18 cellular contexts compared by ENCODE assay signal in genomic region chr12:86826051-86826450, GRCh38.
"Had no signal": no experiment of that assay in that cellular context is flagged by ENCODE, and none has a peak within 500 bp of the region (broad histone marks: within the 10 kb centered on the region; RNA-seq: fewer than 3 reads in every experiment).

No MANE protein-coding gene starts in this region.

- H3K27me3 ChIP-seq: adrenal gland, ascending aorta, body of pancreas had no signal

- H3K9me3 ChIP-seq: adrenal gland, ascending aorta, body of pancreas had no signal

- H3K36me3 ChIP-seq: adrenal gland, ascending aorta had no signal

- ATAC-seq: activated CD4-positive, CD25-positive, alpha-beta regulatory T cell treated with anti-CD3 and anti-CD28 coated beads, Interleukin-2, amount 50 U/mL, for 24 hours; activated CD8-positive, alpha-beta T cell treated with anti-CD3 and anti-CD28 coated beads, Interleukin-2, amount 10 ng/mL, durations not matched to agents 7 days and 5 days; body of pancreas had no signal

- H3K4me3 ChIP-seq: adrenal gland, ascending aorta, body of pancreas had no signal

- H3K4me1 ChIP-seq: adrenal gland, ascending aorta, body of pancreas had no signal

- DNase-seq: activated CD4-positive, alpha-beta T cell treated with anti-CD3 and anti-CD28 coated beads for 4 hours; activated CD4-positive, alpha-beta T cell treated with anti-CD3 and anti-CD28 coated beads, Interleukin-2, amount 50 U/mL, for 4 hours; activated CD8-positive, alpha-beta memory T cell treated with anti-CD3 and anti-CD28 coated beads, Interleukin-2, amount 50 U/mL, for 48 hours; activated CD8-positive, alpha-beta T cell treated with anti-CD3 and anti-CD28 coated beads, Interleukin-2, amount 10 ng/mL, durations not matched to agents 7 days and 5 days; activated naive CD4-positive, alpha-beta T cell treated with anti-CD3 and anti-CD28 coated beads, Interleukin-2, amount 50 U/mL, for 16 hours; activated naive CD8-positive, alpha-beta T cell treated with anti-CD3 and anti-CD28 coated beads, Interleukin-2, amount 10 ng/mL, durations not matched to agents 7 days and 5 days; activated T-cell treated with anti-CD3 and anti-CD28 coated beads, Interleukin-2, amount 50 U/mL, for 1 hour; adrenal gland; body of pancreas; MM.1S; NCI-H1105; NCI-H1436; NCI-H1694 treated with DMSO at 0.1 percent for 48 hours; NCI-H2029 treated with DMSO at 0.1 percent for 48 hours; NCI-H524; SHP77 treated with DMSO at 0.1 percent for 48 hours had no signal

- H3K27ac ChIP-seq: adrenal gland, ascending aorta, body of pancreas had no signal
